ENCODE assay signal across 1 cellular context in genomic region chr14:38217538-38217937, GRCh38.
TF ChIP-seq lines count a peak whose summit lies in the region.

No MANE protein-coding gene starts in this region.

TF ChIP-seq in H1, 55 proteins besides CTCF, POLR2A, EP300 and RAD21:
- no peak for TF ChIP-seq NRF1 (IDR thresholded peaks at IDR 0.05; ENCODE audit: low read depth, low read length)
- no peak for TF ChIP-seq ATF2 (IDR thresholded peaks at IDR 0.05; ENCODE audit: low read length)
- TF ChIP-seq TEAD4 (IDR thresholded peaks at IDR 0.05; ENCODE audit: low read depth, low read length) = peak; percentile 72; the same call in 1 of the 2 replicates
TF ChIP-seq in H1: peak in this region for 1.
